In genomic region chr3:94062513-94063404, GRCh38 we compare ENCODE assay signal across 8 cellular contexts. TPM values are rescaled to one million over a fixed set of nuclear protein-coding genes. Genes with fewer than 3 reads are reported as not detected.
A peak's percentile ranks its signal among the peaks of the same experiment; 100 is the strongest.
DNase-seq lines count a peak whose midpoint lies in the region; ATAC-seq, FAIRE-seq and TF ChIP-seq lines count a peak whose summit lies in the region.

Gene DHFR2 (minus strand): TSS chr3:94062916. CDS start chr3:94061511, 1,405 bp downstream.
Gene NSUN3 (plus strand): TSS chr3:94063061. CDS start chr3:94063127, 66 bp downstream.

- no peaks in the 10 kb centered on the region for H3K36me3 Mint-ChIP-seq in chondrocyte (ENCODE audit: low read depth)

- H3K27ac Mint-ChIP-seq in chondrocyte (ENCODE audit: unreplicated experiment), result peak within 1 kb of the TSS; percentile 100

- H3K4me1 ChIP-seq in kidney (ENCODE audit: control insufficient read depth in 1 of 2, insufficient read depth in 1 of 2, low read depth in 1 of 2, low read length in 2 of 2), result peaks cover 0 to 3% of the 10 kb centered on the region in 2 donors

- no peaks in the 10 kb centered on the region for H3K9me3 Mint-ChIP-seq in chondrocyte (ENCODE audit: low read depth)

- H3K27me3 Mint-ChIP-seq in chondrocyte (ENCODE audit: low read depth), result no peaks in the 10 kb centered on the region

- peak within 1 kb of the TSS; percentile 93 to 94 for H3K4me3 ChIP-seq in kidney (ENCODE audit: low read length in 2 of 2)

- ATAC-seq in HG03439 (IDR thresholded peaks at IDR 0.05; ENCODE audit: unreplicated experiment), result peak; percentile 95

- H3K4me1 Mint-ChIP-seq in chondrocyte (ENCODE audit: low read depth), result peaks cover 38% of the 10 kb centered on the region

- peak; percentile 44 for FAIRE-seq in kidney (lab: Jason Lieb, UNC)

- TF ChIP-seq CTCF in chondrocyte (IDR thresholded peaks at IDR 0.05) (no peak), kidney (IDR thresholded peaks at IDR 0.05; ENCODE audit: borderline replicate concordance, extremely low read depth, insufficient read depth) (no peak)

- no peaks in the 10 kb centered on the region for H3K9me3 ChIP-seq in kidney (ENCODE audit: control insufficient read depth in 1 of 2, low read length in 2 of 2)

- peak within 1 kb of the TSS; percentile 84 to 98 for H3K9ac ChIP-seq in kidney (ENCODE audit: low read length in 2 of 2)

- H3K36me3 ChIP-seq in kidney (ENCODE audit: control insufficient read depth in 1 of 2, insufficient read depth in 2 of 2, low read length in 2 of 2), result no peaks in the 10 kb centered on the region

- H3K4me3 Mint-ChIP-seq in chondrocyte (ENCODE audit: unreplicated experiment), result peak within 1 kb of the TSS; percentile 97

- intact Hi-C loops in kidney (cut with DNase I), result no loop called here

- DNase-seq in Ammon's horn (ENCODE audit: low spot score) (peak; percentile 88), GM19238 (ENCODE audit: insufficient read length, low spot score) (peak; percentile 56), NCI-H510A (lab: John Stamatoyannopoulos, UW) (peak; percentile 72), chondrocyte (ENCODE audit: low spot score) (peak; percentile 96), kidney (peak; percentile 95)
- peak; percentile 70 for DNase-seq in activated CD4-positive, alpha-beta T cell treated with anti-CD3 and anti-CD28 coated beads for 1 hour
- peak; percentile 54 to 63 for DNase-seq in stimulated activated CD4-positive, alpha-beta T cell treated with anti-CD3 and anti-CD28 coated beads, Interleukin-15, amount 100 ng/mL, for 1 hour (ENCODE audit: low read depth in 1 of 2, low spot score in 1 of 2)

- peak within 1 kb of the TSS; percentile 87 to 92 for H3K27ac ChIP-seq in kidney (ENCODE audit: low read depth in 2 of 2, low read length in 2 of 2)

RNA-seq across cellular contexts. Expression of gene DHFR2, which starts in this region (rescaled TPM):
- total RNA-seq in chondrocyte, result 2.4 to 2.9 TPM (median 2.9 TPM) in 3 replicates
- 9.9 TPM for total RNA-seq in kidney
- polyA plus RNA-seq in kidney (ENCODE audit: insufficient read depth, low read depth, low replicate concordance), result 4.0 TPM

RNA-seq across cellular contexts. Expression of gene NSUN3, which starts in this region (rescaled TPM):
- total RNA-seq in chondrocyte, result 7.5 to 14.5 TPM (median 8.5 TPM) in 3 replicates
- 16.3 TPM for total RNA-seq in kidney
- 6.5 TPM for polyA plus RNA-seq in kidney (ENCODE audit: insufficient read depth, low read depth, low replicate concordance)

Comparison
In these comparisons a context has a peak if more than half of its experiments do, and no peak if none do; other contexts are left out.
1. Peak in every context shown above with its lines: DNase-seq, ATAC-seq, H3K4me3 ChIP-seq and H3K27ac ChIP-seq.